ENCODE assay signal across 1 cellular context in genomic region chr1:152047954-152048640, GRCh38.
A peak's percentile ranks its signal among the peaks of the same experiment; 100 is the strongest.
TF ChIP-seq lines count a peak whose summit lies in the region.

No MANE protein-coding gene starts in this region.

TF ChIP-seq in HepG2, 621 proteins besides CTCF, POLR2A, EP300 and RAD21 (continued from another document and continues in another):
- no peak; the same call in 1 of the 2 replicates for TF ChIP-seq ZNF281 (CRISPR knock-in tag; IDR thresholded peaks at IDR 0.05; ENCODE audit: borderline replicate concordance)
- no peak; the same call in 1 of the 2 replicates for TF ChIP-seq TFDP2 (CRISPR knock-in tag; IDR thresholded peaks at IDR 0.05)
- no peak for TF ChIP-seq ZKSCAN5 (CRISPR knock-in tag; IDR thresholded peaks at IDR 0.05)
- no peak for TF ChIP-seq FOXO1 (CRISPR knock-in tag; IDR thresholded peaks at IDR 0.05)
- TF ChIP-seq GZF1 (CRISPR knock-in tag; IDR thresholded peaks at IDR 0.05): no peak
- TF ChIP-seq POLR2AphosphoS2 (IDR thresholded peaks at IDR 0.05; ENCODE audit: low read depth, low read length): no peak
- no peak for TF ChIP-seq AGO2 (optimal IDR thresholded peaks at IDR 0.05; ENCODE audit: low read depth, low read length)
- 0 out of 2 replicates have a peak, but pooled peaks have one; percentile 52 for TF ChIP-seq MTF2 (CRISPR knock-in tag; IDR thresholded peaks at IDR 0.05; ENCODE audit: borderline replicate concordance)
- TF ChIP-seq TRIM24 (CRISPR knock-in tag; IDR thresholded peaks at IDR 0.05): no peak
- peak; percentile 91 for TF ChIP-seq ZNF263 (CRISPR knock-in tag; IDR thresholded peaks at IDR 0.05)
- no peak for TF ChIP-seq ATF2 (CRISPR knock-in tag; IDR thresholded peaks at IDR 0.05)
- 0 out of 2 replicates have a peak, but pooled peaks have one; percentile 18 for TF ChIP-seq MXD4 (CRISPR knock-in tag; IDR thresholded peaks at IDR 0.05)
- no peak; the same call in 1 of the 2 replicates for TF ChIP-seq KAT7 (CRISPR knock-in tag; IDR thresholded peaks at IDR 0.05; ENCODE audit: borderline replicate concordance)
- TF ChIP-seq ZNF609 (CRISPR knock-in tag; IDR thresholded peaks at IDR 0.05; ENCODE audit: borderline replicate concordance): no peak; the same call in 1 of the 2 replicates
- no peak for TF ChIP-seq ZBTB40 (IDR thresholded peaks at IDR 0.05)
- peak; percentile 88 for TF ChIP-seq ZBTB40 (CRISPR knock-in tag; IDR thresholded peaks at IDR 0.05)
- no peak for TF ChIP-seq NFIC (IDR thresholded peaks at IDR 0.05; ENCODE audit: low read length)
- no peak for TF ChIP-seq NR2F6 (IDR thresholded peaks at IDR 0.05)
- TF ChIP-seq NR2F6 (CRISPR knock-in tag; IDR thresholded peaks at IDR 0.05): peak; percentile 5; the same call in 1 of the 2 replicates
- TF ChIP-seq ZNF574 (CRISPR knock-in tag; IDR thresholded peaks at IDR 0.05): peak; percentile 65
- no peak for TF ChIP-seq BCL3 (CRISPR knock-in tag; IDR thresholded peaks at IDR 0.05)
- no peak for TF ChIP-seq PLRG1 (conservative IDR thresholded peaks at IDR 0.05)
- TF ChIP-seq ZNF414 (CRISPR knock-in tag; IDR thresholded peaks at IDR 0.05): peak; percentile 61; the same call in 1 of the 2 replicates
- no peak for TF ChIP-seq ZNF260 (CRISPR knock-in tag; IDR thresholded peaks at IDR 0.05; ENCODE audit: borderline replicate concordance, low read depth)
- TF ChIP-seq PRPF4 (IDR thresholded peaks at IDR 0.05; ENCODE audit: low read depth, low read length, poor library complexity, severe bottlenecking): no peak
- TF ChIP-seq ZNF629 (CRISPR knock-in tag; conservative IDR thresholded peaks at IDR 0.05): no peak
- TF ChIP-seq ZSCAN30 (CRISPR knock-in tag; IDR thresholded peaks at IDR 0.05): no peak
- TF ChIP-seq ZFP36 (IDR thresholded peaks at IDR 0.05; ENCODE audit: borderline replicate concordance, low read depth, low read length, partially characterized antibody): no peak
- no peak for TF ChIP-seq ZBTB38 (CRISPR knock-in tag; IDR thresholded peaks at IDR 0.05)
- peak; percentile 57; the same call in 1 of the 2 replicates for TF ChIP-seq YEATS4 (CRISPR knock-in tag; IDR thresholded peaks at IDR 0.05; ENCODE audit: borderline replicate concordance)
- TF ChIP-seq ZNF746 (CRISPR knock-in tag; IDR thresholded peaks at IDR 0.05): no peak
- TF ChIP-seq ZNF350 (CRISPR knock-in tag; IDR thresholded peaks at IDR 0.05; ENCODE audit: borderline replicate concordance, low read depth): peak; percentile 49; the same call in 1 of the 2 replicates
- TF ChIP-seq TOPORS (CRISPR knock-in tag; IDR thresholded peaks at IDR 0.05): no peak
